8 cellular contexts compared by ENCODE assay signal in the genomic region with DNA sequence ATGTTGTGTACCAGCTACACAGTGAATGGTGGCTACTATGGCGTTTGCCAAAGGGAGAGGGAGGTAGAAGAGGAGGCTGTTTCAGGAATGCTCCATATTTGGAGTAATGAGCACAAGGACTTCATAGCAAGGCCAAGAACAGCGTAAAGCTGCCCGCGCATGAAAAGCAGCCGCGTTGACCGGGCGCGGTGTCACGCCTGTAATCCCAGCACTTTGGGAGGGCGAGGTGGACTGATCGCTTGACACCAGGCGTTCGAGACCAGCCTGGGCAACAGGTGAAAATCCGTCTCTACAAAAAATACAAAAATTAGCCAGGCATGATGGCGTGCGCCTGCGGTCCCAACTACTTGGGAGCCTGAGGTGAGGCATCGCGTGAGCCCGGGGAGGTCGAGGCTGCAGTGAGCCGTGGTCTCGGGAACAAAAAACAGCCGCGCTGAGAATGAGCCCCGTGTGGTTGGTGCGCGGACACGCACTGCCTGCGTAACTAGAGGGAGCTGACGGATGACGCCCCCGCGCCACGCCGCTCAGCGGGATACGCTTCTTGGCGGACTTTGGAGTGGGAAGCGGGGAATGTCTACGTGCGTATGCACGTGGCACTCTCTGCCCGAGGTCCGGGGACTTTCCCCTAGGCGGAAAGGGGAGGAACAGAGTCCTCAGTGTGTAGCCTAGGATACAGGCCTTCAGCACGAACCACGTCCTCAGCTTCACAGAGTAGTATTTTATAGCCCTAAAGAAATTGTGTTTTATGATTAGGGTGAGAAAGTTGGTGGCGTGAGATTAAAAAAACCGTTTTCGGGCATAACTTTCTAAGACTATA. TPM values are rescaled to one million over a fixed set of nuclear protein-coding genes. Genes with fewer than 3 reads are reported as not detected.
DNase-seq lines count a peak whose midpoint lies in the region; ATAC-seq, FAIRE-seq and TF ChIP-seq lines count a peak whose summit lies in the region.

TSS of gene RMRP (minus strand) at position 693 of the 817 bp plus-strand sequence.

- H3K4me3 ChIP-seq in mucosa of descending colon: peak within 1 kb of the TSS; percentile 73

- intact Hi-C loops in mucosa of descending colon (cut with DNase I, micrococcal nuclease): loop anchor here in 1 of 2 donors (5.0 kb wide), 1 partner anchor 75 kb away; the partner anchor contains the start of genes CREB3 and TLN1

- no peak for FAIRE-seq in D721Med (lab: Jason Lieb, UNC)

- H3K4me1 Mint-ChIP-seq in IgD-negative memory B cell: peaks cover 39 to 62% (median 47%) of the 10 kb centered on the region in 3 donors

- peak; percentile 84 for DNase-seq in D721Med (ENCODE audit: insufficient read length, low spot score)
- peak; percentile 84 for DNase-seq in OCI-M2 (lab: John Stamatoyannopoulos, UW; ENCODE audit: unreplicated experiment)
- DNase-seq in activated T-cell treated with anti-CD3 and anti-CD28 coated beads for 48 hours (ENCODE audit: low read depth): peak; percentile 94
- peak; percentile 97 for DNase-seq in epithelial cell of prostate (ENCODE audit: low read depth, low spot score)
- DNase-seq in mucosa of descending colon: peak; percentile 95 to 98 (median 95)
- peak; percentile 92 for DNase-seq in stimulated activated CD8-positive, alpha-beta memory T cell treated with anti-CD3 and anti-CD28 coated beads, Interleukin-4, amount 100 ng/mL, for 24 hours (ENCODE audit: low read depth)

- H3K4me3 Mint-ChIP-seq in IgD-negative memory B cell: peak within 1 kb of the TSS; percentile 87 to 96 (median 92)

- H3K27ac ChIP-seq in epithelial cell of prostate: peak within 1 kb of the TSS; percentile 86

- peaks cover 2% of the 10 kb centered on the region for H3K27me3 Mint-ChIP-seq in IgD-negative memory B cell

- H3K27ac Mint-ChIP-seq in IgD-negative memory B cell: peak within 1 kb of the TSS; percentile 99 to 100 (median 100)

- peaks cover 5% of the 10 kb centered on the region for H3K36me3 ChIP-seq in mucosa of descending colon (ENCODE audit: low read depth)

- ATAC-seq in GM21529 (IDR thresholded peaks at IDR 0.05; ENCODE audit: unreplicated experiment) (peak; percentile 86), mucosa of descending colon (peak; percentile 89)

- no peaks in the 10 kb centered on the region for H3K9me3 ChIP-seq in mucosa of descending colon

- H3K4me1 ChIP-seq in mucosa of descending colon (ENCODE audit: low read depth): peaks cover 58% of the 10 kb centered on the region

- H3K9me3 Mint-ChIP-seq in IgD-negative memory B cell: peaks cover 0 to 5% (median 0%) of the 10 kb centered on the region in 3 donors

- H3K36me3 Mint-ChIP-seq in IgD-negative memory B cell: peaks cover 2% of the 10 kb centered on the region

- TF ChIP-seq CTCF in D721Med (IDR thresholded peaks at IDR 0.05; ENCODE audit: insufficient read depth, missing control alignments) (peak; percentile 7), mucosa of descending colon (IDR thresholded peaks at IDR 0.05) (peak; percentile 31)

RNA-seq across cellular contexts. Expression of gene RMRP, which starts in this region (rescaled TPM):
- polyA plus RNA-seq in IgD-negative memory B cell: 30.5 TPM
- over 10,000 TPM in 2 of 3 donors, 1,000 to 10,000 TPM in 1; 9,213 to 30,268 (median 19,463) TPM for total RNA-seq in mucosa of descending colon

Comparison
In these comparisons a context has a peak if more than half of its experiments do, and no peak if none do; other contexts are left out.
1. Peak in every context shown above with its lines: DNase-seq, ATAC-seq, H3K4me3 ChIP-seq and H3K27ac ChIP-seq.